ENCODE assay signal across 24 cellular contexts in the genomic region with DNA sequence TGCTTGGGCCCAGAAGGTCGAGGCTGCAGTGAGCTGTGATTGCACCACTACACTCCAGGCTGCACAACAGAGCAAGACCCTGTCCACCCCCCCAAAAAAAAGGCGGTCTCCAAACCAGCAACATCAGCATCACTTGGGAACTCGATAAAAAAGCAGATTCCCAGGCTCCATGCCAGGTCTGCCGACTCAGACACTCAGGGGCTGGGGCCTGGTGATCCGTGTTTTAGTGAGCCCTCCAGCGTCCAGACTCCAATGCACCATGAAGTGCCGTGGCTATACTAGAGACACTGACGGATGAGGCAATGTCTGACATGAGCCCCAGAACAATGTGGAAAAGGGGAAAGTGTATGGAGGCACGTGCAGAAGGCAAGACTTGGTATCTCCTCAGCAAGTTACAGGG.
"Had no signal": no experiment of that assay in that cellular context is flagged by ENCODE, and none has a peak within 500 bp of the region (broad histone marks: within the 10 kb centered on the region; RNA-seq: fewer than 3 reads in every experiment).

No MANE protein-coding gene starts in this region.

- H3K27ac ChIP-seq: brain microvascular endothelial cell, cardiac muscle cell, SJCRH30 had no signal

- ATAC-seq: activated CD8-positive, alpha-beta memory T cell treated with anti-CD3 and anti-CD28 coated beads, Interleukin-2, amount 10 ng/mL, durations not matched to agents 7 days and 5 days; K562; SK-N-SH treated with all-trans-retinoic acid at 6 μM for 48 hours had no signal

- H3K4me3 ChIP-seq: cardiac muscle cell, K562, SJCRH30 had no signal

- FAIRE-seq: K562 had no signal

- H3K9me3 ChIP-seq: SJCRH30 had no signal

- DNase-seq: activated CD4-positive, alpha-beta T cell treated with anti-CD3 and anti-CD28 coated beads for 48 hours; activated CD4-positive, alpha-beta T cell treated with anti-CD3 and anti-CD28 coated beads, Interleukin-2, amount 50 U/mL, for 48 hours; activated CD4-positive, CD25-positive, alpha-beta regulatory T cell treated with anti-CD3 and anti-CD28 coated beads, Interleukin-2, amount 50 U/mL, for 72 hours; activated CD8-positive, alpha-beta memory T cell treated with anti-CD3 and anti-CD28 coated beads, Interleukin-2, amount 10 ng/mL, durations not matched to agents 7 days and 5 days; activated effector memory CD4-positive, alpha-beta T cell treated with Interleukin-2 at 50 U/mL for 16 hours; activated naive CD4-positive, alpha-beta T cell; activated T-cell treated with anti-CD3 and anti-CD28 coated beads, Interleukin-2, amount 50 U/mL, for 24 hours; amniotic stem cell; brain microvascular endothelial cell; cerebellar nuclear complex; Karpas-422; MM.1S; NCI-H1105; NCI-H1436 treated with DMSO at 0.1 percent for 48 hours; NCI-H187; NCI-H2081; NCI-H510A treated with DMSO at 0.1 percent for 48 hours; NCI-H69; Right ventricle myocardium superior; SJCRH30; SW 1271 had no signal

- H3K36me3 ChIP-seq: brain microvascular endothelial cell, cardiac muscle cell, SJCRH30 had no signal

- H3K27me3 ChIP-seq: brain microvascular endothelial cell, cardiac muscle cell, SJCRH30 had no signal
